ENCODE assay signal across 9 cellular contexts in the genomic region with DNA sequence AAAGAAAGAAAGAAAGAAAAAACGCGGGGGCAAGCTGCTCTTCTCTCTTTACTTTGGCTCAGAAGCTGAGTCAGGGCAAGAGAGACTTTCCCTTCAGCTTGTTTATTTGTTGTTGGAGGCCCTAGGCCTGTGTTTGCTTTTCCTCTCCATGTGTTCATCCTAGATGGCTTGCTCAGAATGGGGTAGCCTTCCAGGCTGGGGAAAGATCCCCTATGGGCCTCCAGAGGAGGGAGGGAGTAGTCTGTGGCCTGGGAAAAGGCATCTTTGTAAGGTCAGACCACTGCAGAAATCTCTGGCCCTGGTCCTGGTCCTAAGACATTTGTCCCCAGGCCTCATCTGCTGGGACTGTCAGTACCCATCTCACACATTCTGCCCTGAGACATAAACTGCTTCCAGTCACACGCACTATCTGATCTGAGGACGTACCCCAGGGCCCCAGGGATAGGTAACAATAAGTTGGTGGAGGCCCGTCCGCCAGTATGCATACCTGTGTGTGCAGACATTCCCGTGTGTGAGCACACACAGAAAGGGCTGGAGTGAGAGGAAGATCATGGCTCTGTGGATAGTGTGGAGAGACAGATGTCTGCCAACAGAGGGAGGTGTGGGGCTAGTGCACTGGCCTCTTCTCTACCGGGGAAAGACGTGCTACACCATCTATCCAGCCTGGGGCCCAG. TPM values are rescaled to one million over a fixed set of nuclear protein-coding genes. Genes with fewer than 3 reads are reported as not detected.
DNase-seq lines count a peak whose midpoint lies in the region; ATAC-seq and TF ChIP-seq lines count a peak whose summit lies in the region.
"Had no signal": no experiment of that assay in that cellular context is flagged by ENCODE, and none has a peak within 500 bp of the region (broad histone marks: within the 10 kb centered on the region; RNA-seq: fewer than 3 reads in every experiment).

No MANE protein-coding gene starts in this region.

- H3K4me3 ChIP-seq in vagina, result no peak overlapping the region

- H3K27ac Mint-ChIP-seq in activated CD4-positive, alpha-beta memory T cell treated with anti-CD3 and anti-CD28 coated beads, Interleukin-2, amount 10 ng/mL, durations not matched to agents 7 days and 5 days, result no peak overlapping the region
- H3K27ac Mint-ChIP-seq in naive thymus-derived CD8-positive, alpha-beta T cell, result peak overlapping the region in 3 of 10 donors; percentile 6 to 22 (median 12)

- TF ChIP-seq POLR2A in erythroblast (IDR thresholded peaks at IDR 0.05; ENCODE audit: low read length), result no peak
- no peak for TF ChIP-seq POLR2A in vagina (IDR thresholded peaks at IDR 0.05)

- H3K9me3 Mint-ChIP-seq in activated CD4-positive, alpha-beta memory T cell treated with anti-CD3 and anti-CD28 coated beads, Interleukin-2, amount 10 ng/mL, durations not matched to agents 7 days and 5 days, result no peaks in the 10 kb centered on the region
- no peaks in the 10 kb centered on the region for H3K9me3 Mint-ChIP-seq in naive thymus-derived CD8-positive, alpha-beta T cell

- no peaks in the 10 kb centered on the region for H3K36me3 Mint-ChIP-seq in activated CD4-positive, alpha-beta memory T cell treated with anti-CD3 and anti-CD28 coated beads, Interleukin-2, amount 10 ng/mL, durations not matched to agents 7 days and 5 days (ENCODE audit: low read depth)
- H3K36me3 Mint-ChIP-seq in naive thymus-derived CD8-positive, alpha-beta T cell, result no peaks in the 10 kb centered on the region

- H3K4me1 ChIP-seq in vagina, result peaks cover 8% of the 10 kb centered on the region

- no peaks in the 10 kb centered on the region for H3K9me3 ChIP-seq in vagina
- H3K9me3 ChIP-seq: neutrophil had no signal

- no peak overlapping the region for H3K27ac ChIP-seq in vagina
- H3K27ac ChIP-seq: neutrophil had no signal

- DNase-seq in AG08395 (ENCODE audit: low spot score) (peak; percentile 82), NCI-H226 (peak; percentile 35), erythroblast (lab: John Stamatoyannopoulos, UW) (peak; percentile 72 to 84), vagina (ENCODE audit: extremely low spot score in 2 of 2) (no peak)
- peak; percentile 59 for DNase-seq in activated CD4-positive, alpha-beta memory T cell treated with anti-CD3 and anti-CD28 coated beads, Interleukin-2, amount 10 ng/mL, durations not matched to agents 7 days and 5 days
- peak in 7 of 10 donors; percentile 28 to 54 (median 38) for DNase-seq in naive thymus-derived CD8-positive, alpha-beta T cell

- no peaks in the 10 kb centered on the region for H3K27me3 ChIP-seq in vagina

- H3K4me3 Mint-ChIP-seq in activated CD4-positive, alpha-beta memory T cell treated with anti-CD3 and anti-CD28 coated beads, Interleukin-2, amount 10 ng/mL, durations not matched to agents 7 days and 5 days, result no peak overlapping the region
- H3K4me3 Mint-ChIP-seq in naive thymus-derived CD8-positive, alpha-beta T cell, result no peak overlapping the region

- peaks cover 30% of the 10 kb centered on the region for H3K4me1 Mint-ChIP-seq in activated CD4-positive, alpha-beta memory T cell treated with anti-CD3 and anti-CD28 coated beads, Interleukin-2, amount 10 ng/mL, durations not matched to agents 7 days and 5 days
- H3K4me1 Mint-ChIP-seq in naive thymus-derived CD8-positive, alpha-beta T cell, result peaks cover 8 to 22% (median 13%) of the 10 kb centered on the region in 4 donors

- CTCF ChIA-PET in activated CD4-positive, alpha-beta memory T cell treated with anti-CD3 and anti-CD28 coated beads, Interleukin-2, amount 10 ng/mL, durations not matched to agents 7 days and 5 days (lab: Charles Lee), result interaction anchor here (0.7 to 17.3 kb wide), 8 partner anchors 25 to 176 kb away, joined by 3 to 220 read pairs (median 4); no protein-coding TSS in a partner anchor

- TF ChIP-seq CTCF in GM12873 (IDR thresholded peaks at IDR 0.05; ENCODE audit: insufficient read depth, low read depth, low read length, missing control alignments), result peak; percentile 82
- TF ChIP-seq CTCF in vagina (IDR thresholded peaks at IDR 0.05), result peak in 2 of 3 experiments; percentile 29 to 49

- peak; percentile 27 to 49 for ATAC-seq in naive thymus-derived CD8-positive, alpha-beta T cell
- no peak for ATAC-seq in HG03025 (IDR thresholded peaks at IDR 0.05; ENCODE audit: low FRiP score, unreplicated experiment)

- no peaks in the 10 kb centered on the region for H3K36me3 ChIP-seq in vagina
- H3K36me3 ChIP-seq: neutrophil had no signal

- H3K27me3 Mint-ChIP-seq in activated CD4-positive, alpha-beta memory T cell treated with anti-CD3 and anti-CD28 coated beads, Interleukin-2, amount 10 ng/mL, durations not matched to agents 7 days and 5 days, result peaks cover 2% of the 10 kb centered on the region
- H3K27me3 Mint-ChIP-seq in naive thymus-derived CD8-positive, alpha-beta T cell, result no peaks in the 10 kb centered on the region

- POLR2A ChIA-PET in activated CD4-positive, alpha-beta memory T cell treated with anti-CD3 and anti-CD28 coated beads, Interleukin-2, amount 10 ng/mL, durations not matched to agents 7 days and 5 days (lab: Charles Lee), result interaction anchor here (1.2 kb wide), 1 partner anchor 168 kb away, joined by 3 read pairs; no protein-coding TSS in a partner anchor
- POLR2A ChIA-PET in naive thymus-derived CD8-positive, alpha-beta T cell (lab: Charles Lee), result no interaction called here

- intact Hi-C loops in vagina (cut with DNase I), result loop anchor here (5.0 kb wide), 1 partner anchor 90 kb away; no protein-coding TSS in a partner anchor

RNA-seq across cellular contexts. Expression of gene SCD, which starts 4.9 kb away (rescaled TPM):
- 100 to 1,000 TPM; 198 to 202 TPM for total RNA-seq in activated CD4-positive, alpha-beta memory T cell treated with anti-CD3 and anti-CD28 coated beads, Interleukin-2, amount 10 ng/mL, durations not matched to agents 7 days and 5 days
- total RNA-seq in naive thymus-derived CD8-positive, alpha-beta T cell, result 1 to 10 TPM; 1.4 TPM
- 1 to 10 TPM; 2.8 to 5.5 (median 4.4) TPM for polyA plus RNA-seq in naive thymus-derived CD8-positive, alpha-beta T cell
- 42.7 TPM for total RNA-seq in vagina

RNA-seq across cellular contexts. Expression of gene PKD2L1, which starts 12.1 kb away (rescaled TPM):
- total RNA-seq in activated CD4-positive, alpha-beta memory T cell treated with anti-CD3 and anti-CD28 coated beads, Interleukin-2, amount 10 ng/mL, durations not matched to agents 7 days and 5 days, result under 1 TPM in 1 of 2 experiments, not detected in 1; 0.18 TPM
- total RNA-seq in naive thymus-derived CD8-positive, alpha-beta T cell, result not detected
- not detected for polyA plus RNA-seq in naive thymus-derived CD8-positive, alpha-beta T cell
- not detected for total RNA-seq in vagina

RNA-seq across cellular contexts. Expression of gene BLOC1S2, which starts 55.6 kb away (rescaled TPM):
- 10 to 100 TPM; 47.5 to 48.8 TPM for total RNA-seq in activated CD4-positive, alpha-beta memory T cell treated with anti-CD3 and anti-CD28 coated beads, Interleukin-2, amount 10 ng/mL, durations not matched to agents 7 days and 5 days
- 10 to 100 TPM; 37.8 to 39.2 TPM for total RNA-seq in naive thymus-derived CD8-positive, alpha-beta T cell
- 10 to 100 TPM; 61.3 to 76.1 (median 73.6) TPM for polyA plus RNA-seq in naive thymus-derived CD8-positive, alpha-beta T cell
- 10.1 TPM for total RNA-seq in vagina

Comparison
In these comparisons a context has a peak if more than half of its experiments do, and no peak if none do; other contexts are left out.
1. DNase-seq: peak in AG08395 (single experiment), NCI-H226 (single experiment), activated CD4-positive, alpha-beta memory T cell treated with anti-CD3 and anti-CD28 coated beads, Interleukin-2, amount 10 ng/mL, durations not matched to agents 7 days and 5 days (single experiment), erythroblast (2 of 2) and naive thymus-derived CD8-positive, alpha-beta T cell (7 of 10); none in vagina (0 of 2).
2. RNA of gene SCD, which starts 4.9 kb away (total RNA-seq): 198 to 202 TPM in activated CD4-positive, alpha-beta memory T cell treated with anti-CD3 and anti-CD28 coated beads, Interleukin-2, amount 10 ng/mL, durations not matched to agents 7 days and 5 days and 42.7 TPM in vagina (single experiment); 1.4 TPM in naive thymus-derived CD8-positive, alpha-beta T cell; every median in the first group is over 10 times any median in the second.